In the genomic region with DNA sequence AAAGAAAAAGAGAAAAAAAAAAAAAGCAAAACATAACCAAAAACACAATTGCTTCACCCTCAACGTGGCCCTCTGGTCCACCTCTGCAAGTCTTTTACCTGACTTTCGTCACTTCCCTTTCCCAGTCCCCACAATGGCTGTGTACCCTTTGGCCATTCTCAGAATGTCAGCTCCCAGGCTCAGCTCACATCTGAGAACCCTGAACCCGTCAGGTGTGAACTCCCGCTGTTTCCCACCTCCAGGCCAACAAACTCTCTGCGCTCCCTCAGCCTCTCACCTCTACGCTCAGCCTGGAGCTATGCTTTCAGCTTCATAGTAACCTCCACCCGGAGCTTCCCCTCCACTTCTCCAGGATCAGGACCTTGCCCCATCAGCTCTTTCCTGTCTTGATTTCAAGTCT, we compare ENCODE assay signal across 21 cellular contexts. TPM values are rescaled to one million over a fixed set of nuclear protein-coding genes. Genes with fewer than 3 reads are reported as not detected.
DNase-seq lines count a peak whose midpoint lies in the region; ATAC-seq and TF ChIP-seq lines count a peak whose summit lies in the region.
"Had no signal": no experiment of that assay in that cellular context is flagged by ENCODE, and none has a peak within 500 bp of the region (broad histone marks: within the 10 kb centered on the region; RNA-seq: fewer than 3 reads in every experiment).

No MANE protein-coding gene starts in this region.

- H3K27ac ChIP-seq in GM23338 (ENCODE audit: low read depth) (peak overlapping the region; percentile 39; the same call in 1 of the 2 replicates), Panc1 (ENCODE audit: low read length) (no peak overlapping the region), skeletal muscle tissue (ENCODE audit: low read depth, low read length) (peak overlapping the region; percentile 32), transverse colon (no peak overlapping the region)
- H3K27ac ChIP-seq: BLaER1, GM23248 had no signal

- TF ChIP-seq EP300 in transverse colon (IDR thresholded peaks at IDR 0.05; ENCODE audit: low read depth) = no peak

- H3K4me3 Mint-ChIP-seq in GM23338 (no peak overlapping the region; the same call in 2 of the 3 replicates), endothelial cell (ENCODE audit: unreplicated experiment) (peak overlapping the region; percentile 58)
- no peak overlapping the region for H3K4me3 Mint-ChIP-seq in T-helper 2 cell treated with Interferon-gamma antibody and Interleukin-4, amounts not matched to agents 5 μg/mL and 100 μg/mL, for 36 hours
- H3K4me3 Mint-ChIP-seq: CD4-positive, alpha-beta T cell had no signal

- TF ChIP-seq CTCF in GM23338 (conservative IDR thresholded peaks at IDR 0.05; ENCODE audit: low read depth in 2 of 2) (no peak), Panc1 (IDR thresholded peaks at IDR 0.05) (no peak), endothelial cell (IDR thresholded peaks at IDR 0.05; ENCODE audit: unreplicated experiment) (no peak), transverse colon (IDR thresholded peaks at IDR 0.05) (no peak)

- H3K27me3 Mint-ChIP-seq in GM23338 (ENCODE audit: insufficient read depth, low read depth, poor library complexity) = peaks cover 22% of the 10 kb centered on the region
- H3K27me3 Mint-ChIP-seq in endothelial cell (ENCODE audit: unreplicated experiment) = peaks cover 11% of the 10 kb centered on the region
- no peaks in the 10 kb centered on the region for H3K27me3 Mint-ChIP-seq in T-helper 2 cell treated with Interferon-gamma antibody and Interleukin-4, amounts not matched to agents 5 μg/mL and 100 μg/mL, for 36 hours (ENCODE audit: low read depth)
- H3K27me3 Mint-ChIP-seq: CD4-positive, alpha-beta T cell had no signal

- CTCF ChIA-PET in Panc1 (lab: Charles Lee) = no interaction called here

- H3K27me3 ChIP-seq in GM23338 (ENCODE audit: insufficient read depth) (no peaks in the 10 kb centered on the region), Panc1 (ENCODE audit: control insufficient read depth, insufficient read depth, low read length) (no peaks in the 10 kb centered on the region), skeletal muscle tissue (ENCODE audit: control insufficient read depth in 3 of 3, insufficient read depth in 3 of 3, low read length in 3 of 3) (no peaks in the 10 kb centered on the region), transverse colon (no peaks in the 10 kb centered on the region)
- H3K27me3 ChIP-seq: BLaER1 had no signal

- DNase-seq in GM23338 (ENCODE audit: low spot score) (no peak), Panc1 (ENCODE audit: low read depth, low spot score) (no peak), endothelial cell (ENCODE audit: low spot score) (no peak), GOT3 (lab: John Stamatoyannopoulos, UW) (no peak), transverse colon (no peak)
- DNase-seq in T-helper 2 cell treated with Interferon-gamma antibody and Interleukin-4, amounts not matched to agents 5 μg/mL and 100 μg/mL, for 36 hours (ENCODE audit: low spot score) = no peak
- DNase-seq: CD4-positive, alpha-beta T cell; DMS153; GM23248; KG1; NCI-H1092; NCI-H1436 treated with DMSO at 0.1 percent for 48 hours; NCI-H1930; NCI-H226; NCI-H510A treated with DMSO at 0.1 percent for 48 hours; NCI-H774; NK-92 treated with Interleukin-12 subunit alpha and Interleukin-12 subunit beta, amount 100 ng/mL, for 24 hours; Right ventricle myocardium superior; SW 1271 had no signal

- H3K36me3 ChIP-seq in GM23338 (ENCODE audit: insufficient read depth) (peaks cover 48% of the 10 kb centered on the region), Panc1 (ENCODE audit: control insufficient read depth, insufficient read depth, low read length) (no peaks in the 10 kb centered on the region), skeletal muscle tissue (ENCODE audit: control insufficient read depth in 3 of 3, insufficient read depth in 3 of 3, low read length in 3 of 3) (peaks cover 23 to 28% (median 27%) of the 10 kb centered on the region in 3 donors), transverse colon (peaks cover 0 to 35% (median 8%) of the 10 kb centered on the region in 4 donors)

- peaks cover 71% of the 10 kb centered on the region for H3K36me3 Mint-ChIP-seq in GM23338 (ENCODE audit: low read depth)
- peaks cover 59% of the 10 kb centered on the region for H3K36me3 Mint-ChIP-seq in endothelial cell (ENCODE audit: low read depth, unreplicated experiment)
- peaks cover 44% of the 10 kb centered on the region for H3K36me3 Mint-ChIP-seq in T-helper 2 cell treated with Interferon-gamma antibody and Interleukin-4, amounts not matched to agents 5 μg/mL and 100 μg/mL, for 36 hours (ENCODE audit: low read depth)

- ATAC-seq in GM23338 (no peak), Panc1 (peak; percentile 36; the same call in 1 of the 2 replicates)

- peaks cover 42% of the 10 kb centered on the region for H3K79me2 ChIP-seq in GM23338 (replicated peaks; ENCODE audit: insufficient read depth)

- H3K27ac Mint-ChIP-seq in GM23338 = no peak overlapping the region
- H3K27ac Mint-ChIP-seq in endothelial cell (ENCODE audit: unreplicated experiment) = peak overlapping the region; percentile 53
- H3K27ac Mint-ChIP-seq in T-helper 2 cell treated with Interferon-gamma antibody and Interleukin-4, amounts not matched to agents 5 μg/mL and 100 μg/mL, for 36 hours = no peak overlapping the region
- H3K27ac Mint-ChIP-seq: CD4-positive, alpha-beta T cell had no signal

- WGBS in transverse colon (ENCODE audit: low coverage in 1 of 2), 2 donors = 80 to 93% methylated on average over 3 to 7 of the region's 7 CpGs

- peaks cover 34% of the 10 kb centered on the region; the same call in 1 of the 2 replicates for H3K9me3 ChIP-seq in Panc1 (ENCODE audit: control insufficient read depth, insufficient read depth, low read depth, low read length)
- peaks cover 10 to 21% (median 14%) of the 10 kb centered on the region in 3 donors for H3K9me3 ChIP-seq in skeletal muscle tissue (ENCODE audit: control insufficient read depth in 3 of 3, low read length in 3 of 3)
- H3K9me3 ChIP-seq in transverse colon = peaks cover 15 to 25% of the 10 kb centered on the region in 2 donors

- no TSS peak for BruUV-seq in Panc1 (replicated peaks; lab: Mats Ljungman, UMichigan)

- peaks cover 13% of the 10 kb centered on the region; the same call in 1 of the 2 replicates for H3F3A ChIP-seq in GM23338 (replicated peaks; ENCODE audit: low read depth)

- H3K9me2 ChIP-seq in GM23338 (ENCODE audit: insufficient read depth) = peaks cover 4% of the 10 kb centered on the region; the same call in 1 of the 2 replicates

- TF ChIP-seq POLR2A in transverse colon (IDR thresholded peaks at IDR 0.05) = no peak

- POLR2A ChIA-PET in Panc1 (lab: Charles Lee) = interaction anchor here (0.6 to 0.7 kb wide), 2 partner anchors 12 to 28 kb away, joined by 4 to 8 read pairs; no protein-coding TSS in a partner anchor

- H3K4me3 ChIP-seq in GM23338 (no peak overlapping the region), Panc1 (ENCODE audit: low read depth in 2 of 2, low read length in 2 of 2) (no peak overlapping the region), skeletal muscle tissue (ENCODE audit: low read length in 3 of 3) (no peak overlapping the region), transverse colon (no peak overlapping the region)
- H3K4me3 ChIP-seq: BLaER1, GM23248 had no signal

- H2AFZ ChIP-seq in GM23338 = no peak overlapping the region
- H2AFZ ChIP-seq: GM23248 had no signal

- H3K9me3 Mint-ChIP-seq in GM23338 (peaks cover 51% of the 10 kb centered on the region), endothelial cell (ENCODE audit: unreplicated experiment) (peaks cover 22% of the 10 kb centered on the region)
- H3K9me3 Mint-ChIP-seq in T-helper 2 cell treated with Interferon-gamma antibody and Interleukin-4, amounts not matched to agents 5 μg/mL and 100 μg/mL, for 36 hours = peaks cover 41% of the 10 kb centered on the region
- H3K9me3 Mint-ChIP-seq: CD4-positive, alpha-beta T cell had no signal

- no peak overlapping the region for H3K9ac ChIP-seq in skeletal muscle tissue (ENCODE audit: low read depth in 1 of 3, low read length in 3 of 3)
- H3K9ac ChIP-seq: BLaER1, GM23248 had no signal

- no peak overlapping the region for H3K4me2 ChIP-seq in GM23338
- H3K4me2 ChIP-seq: BLaER1 had no signal

- in situ Hi-C loops in Panc1 (cut with HindIII; ENCODE audit: low pct_unique_long_range_greater_than_20kb, low sequenced_read_pairs) = no loop called here
- in situ Hi-C loops in transverse colon (cut with MboI; ENCODE audit: low pct_ligation_motif_present in 1 of 4, low pct_unique_long_range_greater_than_20kb in 1 of 4, low sequenced_read_pairs in 3 of 4) = no loop called here

- H4K20me1 ChIP-seq in GM23338 (replicated peaks; ENCODE audit: insufficient read depth) = peaks cover 17% of the 10 kb centered on the region

- H3K4me1 Mint-ChIP-seq in GM23338 = peaks cover 8% of the 10 kb centered on the region
- H3K4me1 Mint-ChIP-seq in endothelial cell (ENCODE audit: unreplicated experiment) = peaks cover 15% of the 10 kb centered on the region
- no peaks in the 10 kb centered on the region for H3K4me1 Mint-ChIP-seq in T-helper 2 cell treated with Interferon-gamma antibody and Interleukin-4, amounts not matched to agents 5 μg/mL and 100 μg/mL, for 36 hours (ENCODE audit: low read depth)

- H3K4me1 ChIP-seq in GM23338 (ENCODE audit: insufficient read depth) (no peaks in the 10 kb centered on the region), Panc1 (ENCODE audit: control insufficient read depth, insufficient read depth, low read length) (no peaks in the 10 kb centered on the region), skeletal muscle tissue (ENCODE audit: control insufficient read depth in 3 of 3, insufficient read depth in 3 of 3, low read length in 3 of 3) (no peaks in the 10 kb centered on the region), transverse colon (no peaks in the 10 kb centered on the region)
- H3K4me1 ChIP-seq: BLaER1 had no signal

- intact Hi-C loops in Panc1 (cut with micrococcal nuclease; ENCODE audit: unreplicated experiment) = no loop called here
- intact Hi-C loops in transverse colon (cut with DNase I; ENCODE audit: low total_unique reads) = no loop called here

RNA-seq across cellular contexts. Expression of a gene that starts 23.6 kb away (rescaled TPM):
- total RNA-seq in GM23338 (2014; rRNA removed; shearing (Covaris generic)) = 63.9 and 93.0 TPM in 2 replicates
- 42.7 and 45.8 TPM in 2 replicates for polyA plus RNA-seq in GM23338 (2016; fragmentation: Nextera tagmentation; extraction: Ambion mirVana)
- 16.8 TPM for total RNA-seq in Panc1 (2021; ENCODE audit: unreplicated experiment)
- polyA plus RNA-seq in Panc1 (2012; ENCODE audit: insufficient read length) = 12.1 TPM
- 22.0 TPM for total RNA-seq in endothelial cell (ENCODE audit: unreplicated experiment)
- 13.6 TPM for total RNA-seq in skeletal muscle tissue
- 10 to 100 TPM in 1 of 4 donors, 1 to 10 TPM in 3; 1.1 to 55.9 (median 8.1) TPM for total RNA-seq in transverse colon

RNA-seq across cellular contexts. Expression of a gene that starts 29.7 kb away (rescaled TPM):
- total RNA-seq in GM23338 (2014; rRNA removed; shearing (Covaris generic)) = 25.2 and 29.3 TPM in 2 replicates
- 14.8 TPM in 2 replicates for polyA plus RNA-seq in GM23338 (2016; fragmentation: Nextera tagmentation; extraction: Ambion mirVana)
- total RNA-seq in Panc1 (2021; ENCODE audit: unreplicated experiment) (39.0 TPM), endothelial cell (ENCODE audit: unreplicated experiment) (29.5 TPM), skeletal muscle tissue (16.2 TPM), transverse colon (10 to 100 TPM; 12.7 to 37.4 (median 26.5) TPM)
- 33.0 TPM for polyA plus RNA-seq in Panc1 (2012; ENCODE audit: insufficient read length)

RNA-seq across cellular contexts. Expression of a gene that starts 33.6 kb away (rescaled TPM):
- total RNA-seq in GM23338 (2014; rRNA removed; shearing (Covaris generic)) = 19.8 and 22.0 TPM in 2 replicates
- polyA plus RNA-seq in GM23338 (2016; fragmentation: Nextera tagmentation; extraction: Ambion mirVana) = 17.0 and 18.1 TPM in 2 replicates
- total RNA-seq in Panc1 (2021; ENCODE audit: unreplicated experiment) (9.5 TPM), endothelial cell (ENCODE audit: unreplicated experiment) (14.3 TPM), skeletal muscle tissue (0.52 TPM), transverse colon (1 to 10 TPM in 2 of 4 donors, not detected in 2; 2.3 to 2.4 TPM)
- polyA plus RNA-seq in Panc1 (2012; ENCODE audit: insufficient read length) = 11.8 TPM

Comparison
In these comparisons a context has a peak if more than half of its experiments do, and no peak if none do; other contexts are left out.
1. H3K27ac ChIP-seq: peak in GM23338 (single experiment) and skeletal muscle tissue (single experiment); none in Panc1 (single experiment) and transverse colon (0 of 4).